16 cellular contexts compared by ENCODE assay signal in genomic region chr22:49232319-49233067, GRCh38.
"Had no signal": no experiment of that assay in that cellular context is flagged by ENCODE, and none has a peak within 500 bp of the region (broad histone marks: within the 10 kb centered on the region; RNA-seq: fewer than 3 reads in every experiment).

No MANE protein-coding gene starts in this region.

- H3K4me3 ChIP-seq: dorsolateral prefrontal cortex, hepatocyte, ovary, thyroid gland had no signal

- H3K27ac ChIP-seq: dorsolateral prefrontal cortex, epithelial cell of prostate, foreskin keratinocyte, hepatocyte, ovary, thyroid gland had no signal

- H3K4me1 ChIP-seq: foreskin keratinocyte, thyroid gland had no signal

- H2AFZ ChIP-seq: hepatocyte had no signal

- H3K36me3 ChIP-seq: ovary, thyroid gland had no signal

- ATAC-seq: activated T-cell treated with anti-CD3 and anti-CD28 coated beads, Interleukin-2, amount 50 U/mL, for 72 hours; foreskin keratinocyte; left cardiac atrium; SK-N-SH treated with all-trans-retinoic acid at 6 μM for 48 hours; stimulated activated naive B cell treated with anti-CD40 and anti-IgM and Interleukin-4, amounts not matched to agents 10 μg/mL and 1 μg/mL and 100 μg/mL, for 72 hours; T-cell had no signal

- H3K4me2 ChIP-seq: hepatocyte had no signal

- H3K9me3 ChIP-seq: ovary, thyroid gland had no signal

- H3K27me3 ChIP-seq: foreskin keratinocyte, hepatocyte, ovary, thyroid gland had no signal

- DNase-seq: activated B cell treated with CpG ODN at 0.5 μM for 24 hours; activated CD4-positive, alpha-beta T cell treated with anti-CD3 and anti-CD28 coated beads for 4 hours; activated effector memory CD4-positive, alpha-beta T cell treated with anti-CD3 and anti-CD28 coated beads, Interleukin-2, amount 50 U/mL, for 16 hours; activated T-cell treated with anti-CD3 and anti-CD28 coated beads, Interleukin-2, amount 50 U/mL, for 72 hours; endodermal cell; foreskin keratinocyte; left cardiac atrium; naive B cell; stimulated activated naive B cell treated with anti-CD40 and anti-IgM and Interleukin-4, amounts not matched to agents 10 μg/mL and 1 μg/mL and 100 μg/mL, for 72 hours; T-cell; thyroid gland had no signal
